1 cellular context compared by ENCODE assay signal in genomic region chr1:1471389-1472045, GRCh38.
TF ChIP-seq lines count a peak whose summit lies in the region.

A gene with protein sequence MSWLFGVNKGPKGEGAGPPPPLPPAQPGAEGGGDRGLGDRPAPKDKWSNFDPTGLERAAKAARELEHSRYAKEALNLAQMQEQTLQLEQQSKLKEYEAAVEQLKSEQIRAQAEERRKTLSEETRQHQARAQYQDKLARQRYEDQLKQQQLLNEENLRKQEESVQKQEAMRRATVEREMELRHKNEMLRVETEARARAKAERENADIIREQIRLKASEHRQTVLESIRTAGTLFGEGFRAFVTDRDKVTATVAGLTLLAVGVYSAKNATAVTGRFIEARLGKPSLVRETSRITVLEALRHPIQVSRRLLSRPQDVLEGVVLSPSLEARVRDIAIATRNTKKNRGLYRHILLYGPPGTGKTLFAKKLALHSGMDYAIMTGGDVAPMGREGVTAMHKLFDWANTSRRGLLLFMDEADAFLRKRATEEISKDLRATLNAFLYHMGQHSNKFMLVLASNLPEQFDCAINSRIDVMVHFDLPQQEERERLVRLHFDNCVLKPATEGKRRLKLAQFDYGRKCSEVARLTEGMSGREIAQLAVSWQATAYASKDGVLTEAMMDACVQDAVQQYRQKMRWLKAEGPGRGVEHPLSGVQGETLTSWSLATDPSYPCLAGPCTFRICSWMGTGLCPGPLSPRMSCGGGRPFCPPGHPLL (plus strand): TSS chr1:1471765. CDS start chr1:1471885, 120 bp downstream.

TF ChIP-seq in GM12878, 131 proteins besides CTCF, POLR2A, EP300 and RAD21 (continued from another document and continues in another):
- TF ChIP-seq CUX1 (IDR thresholded peaks at IDR 0.05; ENCODE audit: insufficient replicate concordance, low read depth, low read length), result no peak
- TF ChIP-seq IRF5 (IDR thresholded peaks at IDR 0.05; ENCODE audit: borderline replicate concordance), result no peak
- TF ChIP-seq CEBPB (IDR thresholded peaks at IDR 0.05; ENCODE audit: borderline replicate concordance in 1 of 2, low read depth in 2 of 2, low read length in 2 of 2), result no peak
- TF ChIP-seq KLF5 (IDR thresholded peaks at IDR 0.05; ENCODE audit: partially characterized antibody), result no peak
- peak; percentile 76; the same call in 1 of the 2 replicates for TF ChIP-seq NBN (IDR thresholded peaks at IDR 0.05)
- TF ChIP-seq GABPA (IDR thresholded peaks at IDR 0.05; ENCODE audit: low read depth), result peak; percentile 89
- 0 out of 2 replicates have a peak, but pooled peaks have one; percentile 11 for TF ChIP-seq SPI1 (IDR thresholded peaks at IDR 0.05; ENCODE audit: borderline replicate concordance, insufficient read depth, low read depth, low read length)
- TF ChIP-seq, protein P1, sequence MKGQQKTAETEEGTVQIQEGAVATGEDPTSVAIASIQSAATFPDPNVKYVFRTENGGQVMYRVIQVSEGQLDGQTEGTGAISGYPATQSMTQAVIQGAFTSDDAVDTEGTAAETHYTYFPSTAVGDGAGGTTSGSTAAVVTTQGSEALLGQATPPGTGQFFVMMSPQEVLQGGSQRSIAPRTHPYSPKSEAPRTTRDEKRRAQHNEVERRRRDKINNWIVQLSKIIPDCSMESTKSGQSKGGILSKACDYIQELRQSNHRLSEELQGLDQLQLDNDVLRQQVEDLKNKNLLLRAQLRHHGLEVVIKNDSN (IDR thresholded peaks at IDR 0.05; ENCODE audit: borderline replicate concordance, extremely low read length, insufficient read depth, low read depth, low read length), result no peak
- TF ChIP-seq NKRF (conservative IDR thresholded peaks at IDR 0.05), result peak; percentile 91
- no peak for TF ChIP-seq EZH2 (IDR thresholded peaks at IDR 0.05; ENCODE audit: borderline replicate concordance, control insufficient read depth, low read depth, low read length)
- no peak for TF ChIP-seq REST (IDR thresholded peaks at IDR 0.05; ENCODE audit: low read depth, low read length)
- TF ChIP-seq RFX5 (IDR thresholded peaks at IDR 0.05; ENCODE audit: low read depth, low read length), result peak; percentile 72; the same call in 1 of the 2 replicates
- no peak for TF ChIP-seq ZZZ3 (IDR thresholded peaks at IDR 0.05; ENCODE audit: control insufficient read depth, insufficient read length, low read depth)
- no peak for TF ChIP-seq MEF2B (IDR thresholded peaks at IDR 0.05; ENCODE audit: partially characterized antibody, poor library complexity, severe bottlenecking)
- TF ChIP-seq PAX8 (IDR thresholded peaks at IDR 0.05), result no peak
- TF ChIP-seq SUPT20H (IDR thresholded peaks at IDR 0.05; ENCODE audit: borderline replicate concordance, control insufficient read depth, low read depth, low read length), result no peak
- peak; percentile 85 for TF ChIP-seq SP1 (IDR thresholded peaks at IDR 0.05; ENCODE audit: low read depth, low read length)
- no peak for TF ChIP-seq ZBED1 (IDR thresholded peaks at IDR 0.05; ENCODE audit: borderline replicate concordance)
- TF ChIP-seq TARDBP (IDR thresholded peaks at IDR 0.05; ENCODE audit: borderline replicate concordance), result peak; percentile 37; the same call in 1 of the 2 replicates
- TF ChIP-seq HDAC2 (IDR thresholded peaks at IDR 0.05), result no peak
- no peak for TF ChIP-seq CBX5 (IDR thresholded peaks at IDR 0.05; ENCODE audit: low read depth)
- no peak for TF ChIP-seq POU2F2 (IDR thresholded peaks at IDR 0.05; ENCODE audit: borderline replicate concordance, low read depth, low read length)
- TF ChIP-seq E4F1 (IDR thresholded peaks at IDR 0.05; ENCODE audit: borderline replicate concordance, partially characterized antibody), result no peak
- TF ChIP-seq LARP7 (IDR thresholded peaks at IDR 0.05), result peak; percentile 61
- no peak for TF ChIP-seq NFIC (IDR thresholded peaks at IDR 0.05; ENCODE audit: low read depth, low read length)
- TF ChIP-seq SRF (IDR thresholded peaks at IDR 0.05; ENCODE audit: low read depth in 2 of 2, low read length in 2 of 2), result peak in 1 of 2 experiments; percentile 74; a peak in 2 of 4 replicates
- no peak for TF ChIP-seq RCOR1 (conservative IDR thresholded peaks at IDR 0.05; ENCODE audit: low read depth, low read length)
- TF ChIP-seq STAT1 (conservative IDR thresholded peaks at IDR 0.05), result no peak
- peak; percentile 51 for TF ChIP-seq SIX5 (IDR thresholded peaks at IDR 0.05; ENCODE audit: low read depth, low read length, severe bottlenecking)
- TF ChIP-seq IKZF1 (conservative IDR thresholded peaks at IDR 0.05), result peak; percentile 84
- no peak for TF ChIP-seq SREBF1 (IDR thresholded peaks at IDR 0.05; ENCODE audit: low read length)
- no peak for TF ChIP-seq CBFB (IDR thresholded peaks at IDR 0.05; ENCODE audit: low read depth)
- no peak for TF ChIP-seq TCF3 (IDR thresholded peaks at IDR 0.05; ENCODE audit: borderline replicate concordance, insufficient read depth, low read depth, low read length)
- TF ChIP-seq PML (IDR thresholded peaks at IDR 0.05; ENCODE audit: low read length), result no peak
- peak; percentile 67 to 84; a peak in 3 of 4 replicates for TF ChIP-seq BHLHE40 (IDR thresholded peaks at IDR 0.05; ENCODE audit: borderline replicate concordance in 1 of 2, low read depth in 2 of 2, low read length in 1 of 2)
- TF ChIP-seq ZNF207 (IDR thresholded peaks at IDR 0.05; ENCODE audit: borderline replicate concordance), result no peak; the same call in 1 of the 2 replicates
- TF ChIP-seq ZSCAN29 (IDR thresholded peaks at IDR 0.05), result no peak
- no peak for TF ChIP-seq SMAD1 (IDR thresholded peaks at IDR 0.05; ENCODE audit: low read depth, partially characterized antibody)
- no peak for TF ChIP-seq STAT3 (IDR thresholded peaks at IDR 0.05; ENCODE audit: low read depth, low read length)
- no peak for TF ChIP-seq ASH2L (IDR thresholded peaks at IDR 0.05; ENCODE audit: borderline replicate concordance, low read depth)
- no peak for TF ChIP-seq EED (IDR thresholded peaks at IDR 0.05; ENCODE audit: low read depth)
- TF ChIP-seq HDAC6 (IDR thresholded peaks at IDR 0.05; ENCODE audit: unreplicated experiment), result no peak
- no peak for TF ChIP-seq YBX1 (IDR thresholded peaks at IDR 0.05)
- TF ChIP-seq ETV6 (conservative IDR thresholded peaks at IDR 0.05 in 1 of 2, IDR thresholded peaks at IDR 0.05 in 1 of 2; ENCODE audit: borderline replicate concordance in 1 of 2, low read depth in 1 of 2), result no peak
